In genomic region chr6:34745277-34746103, GRCh38 we compare ENCODE assay signal across 1 cellular context.
TF ChIP-seq lines count a peak whose summit lies in the region.

No MANE protein-coding gene starts in this region.

TF ChIP-seq in K562, 482 proteins besides CTCF, POLR2A, EP300 and RAD21 (continued from another document and continues in another):
- no peak for TF ChIP-seq TAF7 (tag; IDR thresholded peaks at IDR 0.05)
- TF ChIP-seq, protein P1, sequence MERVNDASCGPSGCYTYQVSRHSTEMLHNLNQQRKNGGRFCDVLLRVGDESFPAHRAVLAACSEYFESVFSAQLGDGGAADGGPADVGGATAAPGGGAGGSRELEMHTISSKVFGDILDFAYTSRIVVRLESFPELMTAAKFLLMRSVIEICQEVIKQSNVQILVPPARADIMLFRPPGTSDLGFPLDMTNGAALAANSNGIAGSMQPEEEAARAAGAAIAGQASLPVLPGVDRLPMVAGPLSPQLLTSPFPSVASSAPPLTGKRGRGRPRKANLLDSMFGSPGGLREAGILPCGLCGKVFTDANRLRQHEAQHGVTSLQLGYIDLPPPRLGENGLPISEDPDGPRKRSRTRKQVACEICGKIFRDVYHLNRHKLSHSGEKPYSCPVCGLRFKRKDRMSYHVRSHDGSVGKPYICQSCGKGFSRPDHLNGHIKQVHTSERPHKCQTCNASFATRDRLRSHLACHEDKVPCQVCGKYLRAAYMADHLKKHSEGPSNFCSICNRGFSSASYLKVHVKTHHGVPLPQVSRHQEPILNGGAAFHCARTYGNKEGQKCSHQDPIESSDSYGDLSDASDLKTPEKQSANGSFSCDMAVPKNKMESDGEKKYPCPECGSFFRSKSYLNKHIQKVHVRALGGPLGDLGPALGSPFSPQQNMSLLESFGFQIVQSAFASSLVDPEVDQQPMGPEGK (CRISPR knock-in tag; IDR thresholded peaks at IDR 0.05; ENCODE audit: borderline replicate concordance): no peak
- peak; percentile 43 to 54; a peak in 3 of 4 replicates for TF ChIP-seq NRF1 (conservative IDR thresholded peaks at IDR 0.05 in 1 of 2, IDR thresholded peaks at IDR 0.05 in 1 of 2)
- TF ChIP-seq EP400 (IDR thresholded peaks at IDR 0.05): no peak; the same call in 1 of the 2 replicates
- no peak for TF ChIP-seq BRF1 (IDR thresholded peaks at IDR 0.05; ENCODE audit: borderline replicate concordance, extremely low read depth, insufficient read length)
- no peak for TF ChIP-seq RBM14 (IDR thresholded peaks at IDR 0.05; ENCODE audit: borderline replicate concordance, insufficient read depth, low read depth, low read length)
- TF ChIP-seq HMGN3 (IDR thresholded peaks at IDR 0.05; ENCODE audit: borderline replicate concordance, extremely low read depth, insufficient read length, low read depth, low read length): no peak
- no peak for TF ChIP-seq BRD4 (IDR thresholded peaks at IDR 0.05)
- TF ChIP-seq ZBTB8A (IDR thresholded peaks at IDR 0.05; ENCODE audit: partially characterized antibody): no peak
- no peak for TF ChIP-seq NFIX (CRISPR knock-in tag; IDR thresholded peaks at IDR 0.05; ENCODE audit: low read depth)
- no peak for TF ChIP-seq ZNF212 (CRISPR knock-in tag; IDR thresholded peaks at IDR 0.05)
- TF ChIP-seq SOX6 (IDR thresholded peaks at IDR 0.05): peak; percentile 70
- TF ChIP-seq, protein P2, sequence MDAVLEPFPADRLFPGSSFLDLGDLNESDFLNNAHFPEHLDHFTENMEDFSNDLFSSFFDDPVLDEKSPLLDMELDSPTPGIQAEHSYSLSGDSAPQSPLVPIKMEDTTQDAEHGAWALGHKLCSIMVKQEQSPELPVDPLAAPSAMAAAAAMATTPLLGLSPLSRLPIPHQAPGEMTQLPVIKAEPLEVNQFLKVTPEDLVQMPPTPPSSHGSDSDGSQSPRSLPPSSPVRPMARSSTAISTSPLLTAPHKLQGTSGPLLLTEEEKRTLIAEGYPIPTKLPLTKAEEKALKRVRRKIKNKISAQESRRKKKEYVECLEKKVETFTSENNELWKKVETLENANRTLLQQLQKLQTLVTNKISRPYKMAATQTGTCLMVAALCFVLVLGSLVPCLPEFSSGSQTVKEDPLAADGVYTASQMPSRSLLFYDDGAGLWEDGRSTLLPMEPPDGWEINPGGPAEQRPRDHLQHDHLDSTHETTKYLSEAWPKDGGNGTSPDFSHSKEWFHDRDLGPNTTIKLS (IDR thresholded peaks at IDR 0.05; ENCODE audit: borderline replicate concordance, low read depth): no peak; the same call in 1 of the 2 replicates
- TF ChIP-seq, protein P3, sequence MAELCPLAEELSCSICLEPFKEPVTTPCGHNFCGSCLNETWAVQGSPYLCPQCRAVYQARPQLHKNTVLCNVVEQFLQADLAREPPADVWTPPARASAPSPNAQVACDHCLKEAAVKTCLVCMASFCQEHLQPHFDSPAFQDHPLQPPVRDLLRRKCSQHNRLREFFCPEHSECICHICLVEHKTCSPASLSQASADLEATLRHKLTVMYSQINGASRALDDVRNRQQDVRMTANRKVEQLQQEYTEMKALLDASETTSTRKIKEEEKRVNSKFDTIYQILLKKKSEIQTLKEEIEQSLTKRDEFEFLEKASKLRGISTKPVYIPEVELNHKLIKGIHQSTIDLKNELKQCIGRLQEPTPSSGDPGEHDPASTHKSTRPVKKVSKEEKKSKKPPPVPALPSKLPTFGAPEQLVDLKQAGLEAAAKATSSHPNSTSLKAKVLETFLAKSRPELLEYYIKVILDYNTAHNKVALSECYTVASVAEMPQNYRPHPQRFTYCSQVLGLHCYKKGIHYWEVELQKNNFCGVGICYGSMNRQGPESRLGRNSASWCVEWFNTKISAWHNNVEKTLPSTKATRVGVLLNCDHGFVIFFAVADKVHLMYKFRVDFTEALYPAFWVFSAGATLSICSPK (IDR thresholded peaks at IDR 0.05; ENCODE audit: borderline replicate concordance): no peak
- TF ChIP-seq ZNF274 (IDR thresholded peaks at IDR 0.05; ENCODE audit: borderline replicate concordance, low read depth, low read length): no peak
- no peak for TF ChIP-seq NELFE (IDR thresholded peaks at IDR 0.05; ENCODE audit: insufficient read depth, insufficient read length)
- TF ChIP-seq, protein P4, sequence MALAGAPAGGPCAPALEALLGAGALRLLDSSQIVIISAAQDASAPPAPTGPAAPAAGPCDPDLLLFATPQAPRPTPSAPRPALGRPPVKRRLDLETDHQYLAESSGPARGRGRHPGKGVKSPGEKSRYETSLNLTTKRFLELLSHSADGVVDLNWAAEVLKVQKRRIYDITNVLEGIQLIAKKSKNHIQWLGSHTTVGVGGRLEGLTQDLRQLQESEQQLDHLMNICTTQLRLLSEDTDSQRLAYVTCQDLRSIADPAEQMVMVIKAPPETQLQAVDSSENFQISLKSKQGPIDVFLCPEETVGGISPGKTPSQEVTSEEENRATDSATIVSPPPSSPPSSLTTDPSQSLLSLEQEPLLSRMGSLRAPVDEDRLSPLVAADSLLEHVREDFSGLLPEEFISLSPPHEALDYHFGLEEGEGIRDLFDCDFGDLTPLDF (CRISPR knock-in tag; IDR thresholded peaks at IDR 0.05): no peak
- no peak for TF ChIP-seq FOXJ3 (CRISPR knock-in tag; IDR thresholded peaks at IDR 0.05)
- TF ChIP-seq L3MBTL2 (IDR thresholded peaks at IDR 0.05): peak; percentile 60
- TF ChIP-seq SIRT6 (IDR thresholded peaks at IDR 0.05; ENCODE audit: low read depth, low read length): no peak
- no peak for TF ChIP-seq BCL6 (CRISPR knock-in tag; IDR thresholded peaks at IDR 0.05)
- TF ChIP-seq ZBTB2 (IDR thresholded peaks at IDR 0.05): no peak; the same call in 1 of the 2 replicates
- TF ChIP-seq, protein P5, sequence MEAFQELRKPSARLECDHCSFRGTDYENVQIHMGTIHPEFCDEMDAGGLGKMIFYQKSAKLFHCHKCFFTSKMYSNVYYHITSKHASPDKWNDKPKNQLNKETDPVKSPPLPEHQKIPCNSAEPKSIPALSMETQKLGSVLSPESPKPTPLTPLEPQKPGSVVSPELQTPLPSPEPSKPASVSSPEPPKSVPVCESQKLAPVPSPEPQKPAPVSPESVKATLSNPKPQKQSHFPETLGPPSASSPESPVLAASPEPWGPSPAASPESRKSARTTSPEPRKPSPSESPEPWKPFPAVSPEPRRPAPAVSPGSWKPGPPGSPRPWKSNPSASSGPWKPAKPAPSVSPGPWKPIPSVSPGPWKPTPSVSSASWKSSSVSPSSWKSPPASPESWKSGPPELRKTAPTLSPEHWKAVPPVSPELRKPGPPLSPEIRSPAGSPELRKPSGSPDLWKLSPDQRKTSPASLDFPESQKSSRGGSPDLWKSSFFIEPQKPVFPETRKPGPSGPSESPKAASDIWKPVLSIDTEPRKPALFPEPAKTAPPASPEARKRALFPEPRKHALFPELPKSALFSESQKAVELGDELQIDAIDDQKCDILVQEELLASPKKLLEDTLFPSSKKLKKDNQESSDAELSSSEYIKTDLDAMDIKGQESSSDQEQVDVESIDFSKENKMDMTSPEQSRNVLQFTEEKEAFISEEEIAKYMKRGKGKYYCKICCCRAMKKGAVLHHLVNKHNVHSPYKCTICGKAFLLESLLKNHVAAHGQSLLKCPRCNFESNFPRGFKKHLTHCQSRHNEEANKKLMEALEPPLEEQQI (IDR thresholded peaks at IDR 0.05): no peak
- TF ChIP-seq ZC3H8 (IDR thresholded peaks at IDR 0.05): no peak
- peak; percentile 66 for TF ChIP-seq FOS (IDR thresholded peaks at IDR 0.05; ENCODE audit: extremely low read depth, insufficient read length)
- TF ChIP-seq CCAR2 (IDR thresholded peaks at IDR 0.05; ENCODE audit: low read depth, low read length): no peak
- TF ChIP-seq ZFP1 (CRISPR knock-in tag; IDR thresholded peaks at IDR 0.05): no peak
- TF ChIP-seq MITF (IDR thresholded peaks at IDR 0.05): no peak
- TF ChIP-seq PCBP2 (IDR thresholded peaks at IDR 0.05; ENCODE audit: low read depth, low read length, poor library complexity, severe bottlenecking): no peak
- no peak for TF ChIP-seq HNRNPH1 (optimal IDR thresholded peaks at IDR 0.05; ENCODE audit: low read depth, low read length)
- peak; percentile 87 for TF ChIP-seq DACH1 (IDR thresholded peaks at IDR 0.05; ENCODE audit: partially characterized antibody)
- no peak for TF ChIP-seq ZFP91 (CRISPR knock-in tag; IDR thresholded peaks at IDR 0.05)
- no peak for TF ChIP-seq SMAD1 (IDR thresholded peaks at IDR 0.05; ENCODE audit: low read depth, low read length, partially characterized antibody)
- TF ChIP-seq ZNF133 (CRISPR knock-in tag; IDR thresholded peaks at IDR 0.05): no peak
- TF ChIP-seq ZKSCAN1 (IDR thresholded peaks at IDR 0.05; ENCODE audit: low read depth, low read length): no peak
- TF ChIP-seq ZNF232 (CRISPR knock-in tag; IDR thresholded peaks at IDR 0.05): no peak
- TF ChIP-seq AFF4 (CRISPR knock-in tag; IDR thresholded peaks at IDR 0.05): no peak
- TF ChIP-seq ZNF76 (CRISPR knock-in tag; IDR thresholded peaks at IDR 0.05; ENCODE audit: borderline replicate concordance): no peak
- TF ChIP-seq ELF1 (tag; IDR thresholded peaks at IDR 0.05): no peak
- no peak for TF ChIP-seq CBX8 (IDR thresholded peaks at IDR 0.05; ENCODE audit: borderline replicate concordance, extremely low read depth, low read depth, low read length, poor library complexity, severe bottlenecking)
- TF ChIP-seq ZNF589 (CRISPR knock-in tag; IDR thresholded peaks at IDR 0.05; ENCODE audit: low read depth): no peak
- TF ChIP-seq NCOR1 (IDR thresholded peaks at IDR 0.05): no peak
- peak; percentile 75; the same call in 1 of the 2 replicates for TF ChIP-seq ADNP (tag; IDR thresholded peaks at IDR 0.05)
- TF ChIP-seq, protein P6, sequence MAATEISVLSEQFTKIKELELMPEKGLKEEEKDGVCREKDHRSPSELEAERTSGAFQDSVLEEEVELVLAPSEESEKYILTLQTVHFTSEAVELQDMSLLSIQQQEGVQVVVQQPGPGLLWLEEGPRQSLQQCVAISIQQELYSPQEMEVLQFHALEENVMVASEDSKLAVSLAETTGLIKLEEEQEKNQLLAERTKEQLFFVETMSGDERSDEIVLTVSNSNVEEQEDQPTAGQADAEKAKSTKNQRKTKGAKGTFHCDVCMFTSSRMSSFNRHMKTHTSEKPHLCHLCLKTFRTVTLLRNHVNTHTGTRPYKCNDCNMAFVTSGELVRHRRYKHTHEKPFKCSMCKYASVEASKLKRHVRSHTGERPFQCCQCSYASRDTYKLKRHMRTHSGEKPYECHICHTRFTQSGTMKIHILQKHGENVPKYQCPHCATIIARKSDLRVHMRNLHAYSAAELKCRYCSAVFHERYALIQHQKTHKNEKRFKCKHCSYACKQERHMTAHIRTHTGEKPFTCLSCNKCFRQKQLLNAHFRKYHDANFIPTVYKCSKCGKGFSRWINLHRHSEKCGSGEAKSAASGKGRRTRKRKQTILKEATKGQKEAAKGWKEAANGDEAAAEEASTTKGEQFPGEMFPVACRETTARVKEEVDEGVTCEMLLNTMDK (IDR thresholded peaks at IDR 0.05; ENCODE audit: borderline replicate concordance, insufficient read depth, low read depth, low read length, poor library complexity, severe bottlenecking): no peak
- TF ChIP-seq HMG20B (CRISPR knock-in tag; IDR thresholded peaks at IDR 0.05): no peak
- peak in 1 of 2 experiments; percentile 61; a peak in 2 of 4 replicates for TF ChIP-seq KDM1A (IDR thresholded peaks at IDR 0.05)
